8 cellular contexts compared by ENCODE assay signal in genomic region chr3:149581681-149582349, GRCh38.
DNase-seq lines count a peak whose midpoint lies in the region; ATAC-seq and TF ChIP-seq lines count a peak whose summit lies in the region.

No MANE protein-coding gene starts in this region.

- H3K36me3 ChIP-seq in mammary epithelial cell (ENCODE audit: insufficient read depth, low read length): no peaks in the 10 kb centered on the region
- H3K36me3 ChIP-seq in lung (ENCODE audit: control insufficient read depth in 2 of 2, insufficient read depth in 2 of 2, low read length in 2 of 2): no peaks in the 10 kb centered on the region

- in situ Hi-C loops in ACHN (cut with HindIII; ENCODE audit: low pct_ligation_motif_present, low pct_unique_long_range_greater_than_20kb, low sequenced_read_pairs) (no loop called here), mammary epithelial cell (cut with MboI; ENCODE audit: low sequenced_read_pairs in 2 of 2) (loop anchor here (10.0 kb wide), 1 partner anchor 73 kb away; the partner anchor contains the start of gene WWTR1 (in 2 of the 2))

- H3K27me3 Mint-ChIP-seq in activated naive CD8-positive, alpha-beta T cell treated with anti-CD3 and anti-CD28 coated beads for 36 hours: peaks cover 10% of the 10 kb centered on the region

- H3K4me1 Mint-ChIP-seq in activated naive CD8-positive, alpha-beta T cell treated with anti-CD3 and anti-CD28 coated beads for 36 hours: peaks cover 10% of the 10 kb centered on the region

- H3K9ac ChIP-seq in mammary epithelial cell (ENCODE audit: insufficient read depth, low read length): peak overlapping the region; percentile 69

- intact Hi-C loops in mammary epithelial cell (cut with micrococcal nuclease): loop anchor here (2.0 kb wide), 2 partner anchors 21 to 37 kb away; no protein-coding TSS in a partner anchor

- no peaks in the 10 kb centered on the region for H3K9me3 ChIP-seq in mammary epithelial cell (replicated peaks; ENCODE audit: insufficient read depth, low read length)
- H3K9me3 ChIP-seq in lung (ENCODE audit: control insufficient read depth in 2 of 2, insufficient read depth in 1 of 2, low read length in 1 of 2): no peaks in the 10 kb centered on the region

- no peaks in the 10 kb centered on the region for H4K20me1 ChIP-seq in mammary epithelial cell (ENCODE audit: insufficient read depth, low read length)

- dilution Hi-C loops in mammary epithelial cell (cut with HindIII; ENCODE audit: low sequenced_read_pairs): no loop called here

- no TSS peak for BruUV-seq in mammary epithelial cell (replicated peaks; lab: Mats Ljungman, UMichigan)

- no peak overlapping the region for H3K4me3 Mint-ChIP-seq in activated naive CD8-positive, alpha-beta T cell treated with anti-CD3 and anti-CD28 coated beads for 36 hours

- ATAC-seq in lung (ENCODE audit: insufficient read depth, low FRiP score) (peak; percentile 84), GM21786 (IDR thresholded peaks at IDR 0.05; ENCODE audit: unreplicated experiment) (no peak)

- peaks cover 58% of the 10 kb centered on the region for H3K79me2 ChIP-seq in mammary epithelial cell (ENCODE audit: insufficient read depth, low read length)

- DNase-seq in ACHN (peak; percentile 83), HT1080 (ENCODE audit: low read depth) (peak; percentile 99), mammary epithelial cell (peak; percentile 98), lung (ENCODE audit: low spot score) (peak; percentile 61), NCI-H146 treated with DMSO at 0.1 percent for 48 hours (lab: John Stamatoyannopoulos, UW; ENCODE audit: unreplicated experiment) (no peak), NCI-H2081 treated with DMSO at 0.1 percent for 48 hours (lab: John Stamatoyannopoulos, UW) (no peak)
- no peak for DNase-seq in activated naive CD8-positive, alpha-beta T cell treated with anti-CD3 and anti-CD28 coated beads for 36 hours

- no peak overlapping the region for H2AFZ ChIP-seq in mammary epithelial cell (ENCODE audit: low read depth, low read length)

- H3K4me3 ChIP-seq in mammary epithelial cell (replicated peaks in 1 of 3; ENCODE audit: insufficient read depth in 1 of 3, low read depth in 2 of 3, low read length in 3 of 3) (peak overlapping the region in 1 of 3 experiments; percentile 2), lung (no peak overlapping the region)

- no peaks in the 10 kb centered on the region for H3K36me3 Mint-ChIP-seq in activated naive CD8-positive, alpha-beta T cell treated with anti-CD3 and anti-CD28 coated beads for 36 hours

- no peaks in the 10 kb centered on the region for H3K9me3 Mint-ChIP-seq in activated naive CD8-positive, alpha-beta T cell treated with anti-CD3 and anti-CD28 coated beads for 36 hours

- CTCF ChIA-PET in mammary epithelial cell (lab: Charles Lee; ENCODE audit: low non-redundant PET): no interaction called here

- H3K27ac ChIP-seq in mammary epithelial cell (ENCODE audit: insufficient read depth, low read depth, low read length) (peak overlapping the region; percentile 98), lung (ENCODE audit: low read depth in 1 of 2, low read length in 1 of 2) (peak overlapping the region; percentile 35 to 58)

- no peak for TF ChIP-seq CTCF in mammary epithelial cell (conservative IDR thresholded peaks at IDR 0.05 in 1 of 2, IDR thresholded peaks at IDR 0.05 in 1 of 2; ENCODE audit: extremely low read depth in 1 of 2, insufficient read depth in 1 of 2, low read depth in 1 of 2, low read length in 2 of 2)
- TF ChIP-seq CTCF in lung (IDR thresholded peaks at IDR 0.05; ENCODE audit: control extremely low read depth, extremely low read depth): no peak

- no peaks in the 10 kb centered on the region for H3K27me3 ChIP-seq in mammary epithelial cell (ENCODE audit: insufficient read depth, low read length)
- H3K27me3 ChIP-seq in lung (ENCODE audit: control insufficient read depth, insufficient read depth): no peaks in the 10 kb centered on the region

- no peak overlapping the region for H3K27ac Mint-ChIP-seq in activated naive CD8-positive, alpha-beta T cell treated with anti-CD3 and anti-CD28 coated beads for 36 hours

- H3K4me1 ChIP-seq in mammary epithelial cell (ENCODE audit: insufficient read depth, low read length) (peaks cover 87% of the 10 kb centered on the region), lung (ENCODE audit: control insufficient read depth in 2 of 2, insufficient read depth in 2 of 2, low read length in 2 of 2) (peaks cover 18 to 37% of the 10 kb centered on the region in 2 donors)

- WGBS in mammary epithelial cell (ENCODE audit: low coverage, missing lambda C conversion rate): 0% methylated on average over 7 of the region's 7 CpGs
- WGBS in lung, 2 donors: 28 to 44% methylated on average over 7 of the region's 7 CpGs

- peak overlapping the region; percentile 64 for H3K4me2 ChIP-seq in mammary epithelial cell (ENCODE audit: insufficient read depth, low read depth, low read length)

Comparison
In these comparisons a context has a peak if more than half of its experiments do, and no peak if none do; other contexts are left out.
1. DNase-seq: peak in ACHN (single experiment), HT1080 (single experiment), mammary epithelial cell (single experiment) and lung (single experiment); none in NCI-H146 treated with DMSO at 0.1 percent for 48 hours (single experiment), activated naive CD8-positive, alpha-beta T cell treated with anti-CD3 and anti-CD28 coated beads for 36 hours (single experiment) and NCI-H2081 treated with DMSO at 0.1 percent for 48 hours (single experiment).